ENCODE assay signal across 2 cellular contexts in the genomic region with DNA sequence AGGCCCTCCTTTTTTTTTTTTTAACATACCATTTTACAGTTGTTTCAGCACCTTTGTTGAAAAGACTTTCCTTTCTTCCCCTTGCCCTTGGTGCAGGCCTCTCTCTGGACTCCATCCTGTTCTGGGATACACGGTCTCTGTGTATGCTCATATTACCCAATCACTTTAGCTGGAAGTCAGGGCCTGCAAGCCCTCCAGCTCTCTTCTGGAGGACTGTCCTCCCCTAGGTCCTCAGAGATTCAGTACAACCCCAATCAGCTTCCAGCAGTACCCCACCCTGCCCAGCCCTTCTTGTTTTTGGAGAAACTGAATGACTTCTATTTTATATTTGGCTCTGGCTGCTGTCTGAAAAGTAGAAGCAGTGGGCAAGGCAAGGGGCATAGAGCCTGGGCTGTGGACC.
TF ChIP-seq lines count a peak whose summit lies in the region.

No MANE protein-coding gene starts in this region.

TF ChIP-seq in GM23338, 12 proteins besides CTCF, POLR2A, EP300 and RAD21 (continued from another document):
- TF ChIP-seq, protein P1, sequence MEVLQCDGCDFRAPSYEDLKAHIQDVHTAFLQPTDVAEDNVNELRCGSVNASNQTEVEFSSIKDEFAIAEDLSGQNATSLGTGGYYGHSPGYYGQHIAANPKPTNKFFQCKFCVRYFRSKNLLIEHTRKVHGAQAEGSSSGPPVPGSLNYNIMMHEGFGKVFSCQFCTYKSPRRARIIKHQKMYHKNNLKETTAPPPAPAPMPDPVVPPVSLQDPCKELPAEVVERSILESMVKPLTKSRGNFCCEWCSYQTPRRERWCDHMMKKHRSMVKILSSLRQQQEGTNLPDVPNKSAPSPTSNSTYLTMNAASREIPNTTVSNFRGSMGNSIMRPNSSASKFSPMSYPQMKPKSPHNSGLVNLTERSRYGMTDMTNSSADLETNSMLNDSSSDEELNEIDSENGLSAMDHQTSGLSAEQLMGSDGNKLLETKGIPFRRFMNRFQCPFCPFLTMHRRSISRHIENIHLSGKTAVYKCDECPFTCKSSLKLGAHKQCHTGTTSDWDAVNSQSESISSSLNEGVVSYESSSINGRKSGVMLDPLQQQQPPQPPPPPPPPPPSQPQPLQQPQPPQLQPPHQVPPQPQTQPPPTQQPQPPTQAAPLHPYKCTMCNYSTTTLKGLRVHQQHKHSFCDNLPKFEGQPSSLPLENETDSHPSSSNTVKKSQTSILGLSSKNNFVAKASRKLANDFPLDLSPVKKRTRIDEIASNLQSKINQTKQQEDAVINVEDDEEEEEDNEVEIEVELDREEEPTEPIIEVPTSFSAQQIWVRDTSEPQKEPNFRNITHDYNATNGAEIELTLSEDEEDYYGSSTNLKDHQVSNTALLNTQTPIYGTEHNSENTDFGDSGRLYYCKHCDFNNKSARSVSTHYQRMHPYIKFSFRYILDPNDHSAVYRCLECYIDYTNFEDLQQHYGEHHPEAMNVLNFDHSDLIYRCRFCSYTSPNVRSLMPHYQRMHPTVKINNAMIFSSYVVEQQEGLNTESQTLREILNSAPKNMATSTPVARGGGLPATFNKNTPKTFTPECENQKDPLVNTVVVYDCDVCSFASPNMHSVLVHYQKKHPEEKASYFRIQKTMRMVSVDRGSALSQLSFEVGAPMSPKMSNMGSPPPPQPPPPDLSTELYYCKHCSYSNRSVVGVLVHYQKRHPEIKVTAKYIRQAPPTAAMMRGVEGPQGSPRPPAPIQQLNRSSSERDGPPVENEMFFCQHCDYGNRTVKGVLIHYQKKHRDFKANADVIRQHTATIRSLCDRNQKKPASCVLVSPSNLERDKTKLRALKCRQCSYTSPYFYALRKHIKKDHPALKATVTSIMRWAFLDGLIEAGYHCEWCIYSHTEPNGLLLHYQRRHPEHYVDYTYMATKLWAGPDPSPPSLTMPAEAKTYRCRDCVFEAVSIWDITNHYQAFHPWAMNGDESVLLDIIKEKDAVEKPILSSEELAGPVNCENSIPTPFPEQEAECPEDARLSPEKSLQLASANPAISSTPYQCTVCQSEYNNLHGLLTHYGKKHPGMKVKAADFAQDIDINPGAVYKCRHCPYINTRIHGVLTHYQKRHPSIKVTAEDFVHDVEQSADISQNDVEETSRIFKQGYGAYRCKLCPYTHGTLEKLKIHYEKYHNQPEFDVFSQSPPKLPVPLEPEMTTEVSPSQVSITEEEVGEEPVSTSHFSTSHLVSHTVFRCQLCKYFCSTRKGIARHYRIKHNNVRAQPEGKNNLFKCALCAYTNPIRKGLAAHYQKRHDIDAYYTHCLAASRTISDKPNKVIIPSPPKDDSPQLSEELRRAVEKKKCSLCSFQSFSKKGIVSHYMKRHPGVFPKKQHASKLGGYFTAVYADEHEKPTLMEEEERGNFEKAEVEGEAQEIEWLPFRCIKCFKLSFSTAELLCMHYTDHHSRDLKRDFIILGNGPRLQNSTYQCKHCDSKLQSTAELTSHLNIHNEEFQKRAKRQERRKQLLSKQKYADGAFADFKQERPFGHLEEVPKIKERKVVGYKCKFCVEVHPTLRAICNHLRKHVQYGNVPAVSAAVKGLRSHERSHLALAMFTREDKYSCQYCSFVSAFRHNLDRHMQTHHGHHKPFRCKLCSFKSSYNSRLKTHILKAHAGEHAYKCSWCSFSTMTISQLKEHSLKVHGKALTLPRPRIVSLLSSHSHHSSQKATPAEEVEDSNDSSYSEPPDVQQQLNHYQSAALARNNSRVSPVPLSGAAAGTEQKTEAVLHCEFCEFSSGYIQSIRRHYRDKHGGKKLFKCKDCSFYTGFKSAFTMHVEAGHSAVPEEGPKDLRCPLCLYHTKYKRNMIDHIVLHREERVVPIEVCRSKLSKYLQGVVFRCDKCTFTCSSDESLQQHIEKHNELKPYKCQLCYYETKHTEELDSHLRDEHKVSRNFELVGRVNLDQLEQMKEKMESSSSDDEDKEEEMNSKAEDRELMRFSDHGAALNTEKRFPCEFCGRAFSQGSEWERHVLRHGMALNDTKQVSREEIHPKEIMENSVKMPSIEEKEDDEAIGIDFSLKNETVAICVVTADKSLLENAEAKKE (CRISPR knock-in tag; IDR thresholded peaks at IDR 0.05), result no peak
- TF ChIP-seq, protein P2, sequence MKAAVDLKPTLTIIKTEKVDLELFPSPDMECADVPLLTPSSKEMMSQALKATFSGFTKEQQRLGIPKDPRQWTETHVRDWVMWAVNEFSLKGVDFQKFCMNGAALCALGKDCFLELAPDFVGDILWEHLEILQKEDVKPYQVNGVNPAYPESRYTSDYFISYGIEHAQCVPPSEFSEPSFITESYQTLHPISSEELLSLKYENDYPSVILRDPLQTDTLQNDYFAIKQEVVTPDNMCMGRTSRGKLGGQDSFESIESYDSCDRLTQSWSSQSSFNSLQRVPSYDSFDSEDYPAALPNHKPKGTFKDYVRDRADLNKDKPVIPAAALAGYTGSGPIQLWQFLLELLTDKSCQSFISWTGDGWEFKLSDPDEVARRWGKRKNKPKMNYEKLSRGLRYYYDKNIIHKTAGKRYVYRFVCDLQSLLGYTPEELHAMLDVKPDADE (IDR thresholded peaks at IDR 0.05), result no peak
- TF ChIP-seq JUNB (IDR thresholded peaks at IDR 0.05; ENCODE audit: unreplicated experiment), result no peak
- TF ChIP-seq STAT1 (IDR thresholded peaks at IDR 0.05; ENCODE audit: unreplicated experiment), result no peak

TF ChIP-seq in WTC11, 78 proteins besides CTCF, POLR2A, EP300 and RAD21 (continued from another document):
- no peak for TF ChIP-seq ERG (CRISPR knock-in tag; IDR thresholded peaks at IDR 0.05)
- TF ChIP-seq, protein P3, sequence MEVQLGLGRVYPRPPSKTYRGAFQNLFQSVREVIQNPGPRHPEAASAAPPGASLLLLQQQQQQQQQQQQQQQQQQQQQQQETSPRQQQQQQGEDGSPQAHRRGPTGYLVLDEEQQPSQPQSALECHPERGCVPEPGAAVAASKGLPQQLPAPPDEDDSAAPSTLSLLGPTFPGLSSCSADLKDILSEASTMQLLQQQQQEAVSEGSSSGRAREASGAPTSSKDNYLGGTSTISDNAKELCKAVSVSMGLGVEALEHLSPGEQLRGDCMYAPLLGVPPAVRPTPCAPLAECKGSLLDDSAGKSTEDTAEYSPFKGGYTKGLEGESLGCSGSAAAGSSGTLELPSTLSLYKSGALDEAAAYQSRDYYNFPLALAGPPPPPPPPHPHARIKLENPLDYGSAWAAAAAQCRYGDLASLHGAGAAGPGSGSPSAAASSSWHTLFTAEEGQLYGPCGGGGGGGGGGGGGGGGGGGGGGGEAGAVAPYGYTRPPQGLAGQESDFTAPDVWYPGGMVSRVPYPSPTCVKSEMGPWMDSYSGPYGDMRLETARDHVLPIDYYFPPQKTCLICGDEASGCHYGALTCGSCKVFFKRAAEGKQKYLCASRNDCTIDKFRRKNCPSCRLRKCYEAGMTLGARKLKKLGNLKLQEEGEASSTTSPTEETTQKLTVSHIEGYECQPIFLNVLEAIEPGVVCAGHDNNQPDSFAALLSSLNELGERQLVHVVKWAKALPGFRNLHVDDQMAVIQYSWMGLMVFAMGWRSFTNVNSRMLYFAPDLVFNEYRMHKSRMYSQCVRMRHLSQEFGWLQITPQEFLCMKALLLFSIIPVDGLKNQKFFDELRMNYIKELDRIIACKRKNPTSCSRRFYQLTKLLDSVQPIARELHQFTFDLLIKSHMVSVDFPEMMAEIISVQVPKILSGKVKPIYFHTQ (CRISPR knock-in tag; IDR thresholded peaks at IDR 0.05), result no peak
